Comparison of ENCODE assay signal across 29 cellular contexts in the genomic region with DNA sequence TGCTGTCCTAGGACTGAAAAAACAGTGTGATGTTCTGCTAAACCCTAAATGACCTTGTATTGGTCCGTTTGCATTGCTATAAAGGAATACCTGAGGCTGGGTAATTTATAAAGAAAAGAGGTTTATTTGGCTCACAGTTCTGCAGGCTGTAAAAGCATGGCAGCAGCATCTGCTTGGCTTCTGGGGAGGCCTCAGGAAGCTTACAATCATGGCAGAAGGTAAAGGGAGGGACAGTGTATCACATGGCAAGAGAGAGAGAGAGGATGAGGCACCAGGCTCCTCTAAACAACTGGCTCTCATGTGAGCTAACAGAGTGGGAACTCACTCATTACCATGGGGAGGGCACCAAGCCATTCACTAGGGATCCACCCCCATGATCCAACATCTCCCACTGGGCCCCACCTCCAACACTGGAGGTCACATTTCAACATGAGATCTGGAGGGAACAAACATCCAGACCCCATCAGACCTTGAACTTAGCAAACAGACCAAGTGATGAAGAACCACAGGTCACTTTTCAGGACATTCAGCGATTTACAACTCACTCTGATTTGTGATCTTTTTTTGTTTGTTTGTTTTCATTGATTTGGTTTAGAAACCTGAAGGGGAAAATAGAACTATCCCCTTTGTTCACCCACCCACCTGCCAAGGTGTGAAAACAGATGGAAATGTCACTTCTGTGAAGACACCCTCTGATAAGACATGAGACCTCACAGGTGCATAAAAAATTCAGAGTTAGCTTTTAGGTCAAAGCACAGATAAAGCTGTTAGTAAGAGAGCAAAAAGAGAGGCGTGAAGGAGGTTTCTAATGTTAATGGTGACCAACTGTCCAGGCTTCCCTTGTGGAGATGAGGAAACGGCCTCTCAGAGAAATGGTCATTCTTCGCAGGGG.
"Had no signal": no experiment of that assay in that cellular context is flagged by ENCODE, and none has a peak within 500 bp of the region (broad histone marks: within the 10 kb centered on the region; RNA-seq: fewer than 3 reads in every experiment).

No MANE protein-coding gene starts in this region.

- DNase-seq: activated CD4-positive, alpha-beta memory T cell treated with anti-CD3 and anti-CD28 coated beads for 36 hours; activated CD4-positive, alpha-beta T cell treated with anti-CD3 and anti-CD28 coated beads for 48 hours; activated CD8-positive, alpha-beta memory T cell treated with anti-CD3 and anti-CD28 coated beads, Interleukin-2, amount 10 ng/mL, durations not matched to agents 7 days and 5 days; activated CD8-positive, alpha-beta memory T cell treated with anti-CD3 and anti-CD28 coated beads, Interleukin-2, amount 50 U/mL, for 4 hours; activated CD8-positive, alpha-beta T cell treated with anti-CD3 and anti-CD28 coated beads, Interleukin-2, amount 10 ng/mL, durations not matched to agents 7 days and 5 days; activated effector memory CD4-positive, alpha-beta T cell treated with anti-CD3 and anti-CD28 coated beads, Interleukin-2, amount 50 U/mL, for 16 hours; activated naive CD4-positive, alpha-beta T cell treated with anti-CD3 and anti-CD28 coated beads for 36 hours; activated naive CD8-positive, alpha-beta T cell treated with anti-CD3 and anti-CD28 coated beads for 36 hours; activated naive CD8-positive, alpha-beta T cell treated with anti-CD3 and anti-CD28 coated beads, Interleukin-2, amount 50 U/mL, for 24 hours; activated T-cell treated with anti-CD3 and anti-CD28 coated beads, Interleukin-2, amount 50 U/mL, for 1 hour; activated T-cell treated with anti-CD3 and anti-CD28 coated beads, Interleukin-2, amount 50 U/mL, for 48 hours; central memory CD4-positive, alpha-beta T cell; cerebellar nuclear complex; colonic mucosa; effector CD8-positive, alpha-beta T cell; foreskin fibroblast; T-helper 1 cell; T-helper 17 cell; T1000; WERI-Rb-1 had no signal

- H3K27ac ChIP-seq: ascending aorta, breast epithelium, cardiac muscle cell, colonic mucosa, WERI-Rb-1 had no signal

- H3K4me3 ChIP-seq: ascending aorta, breast epithelium, cardiac muscle cell, colonic mucosa had no signal

- H3K4me3 Mint-ChIP-seq: activated CD4-positive, alpha-beta memory T cell treated with anti-CD3 and anti-CD28 coated beads for 36 hours; activated CD8-positive, alpha-beta memory T cell treated with anti-CD3 and anti-CD28 coated beads, Interleukin-2, amount 10 ng/mL, durations not matched to agents 7 days and 5 days; activated CD8-positive, alpha-beta T cell treated with anti-CD3 and anti-CD28 coated beads, Interleukin-2, amount 10 ng/mL, durations not matched to agents 7 days and 5 days; activated naive CD4-positive, alpha-beta T cell treated with anti-CD3 and anti-CD28 coated beads for 36 hours; activated naive CD4-positive, alpha-beta T cell treated with anti-CD3 and anti-CD28 coated beads, Interleukin-2, amount 50 U/mL, for 24 hours; activated naive CD8-positive, alpha-beta T cell treated with anti-CD3 and anti-CD28 coated beads for 36 hours; activated naive CD8-positive, alpha-beta T cell treated with anti-CD3 and anti-CD28 coated beads, Interleukin-2, amount 50 U/mL, for 24 hours; activated T-helper 1 cell treated with anti-CD3 and anti-CD28 coated beads, Interleukin-12 subunit alpha, Interleukin-12 subunit beta, Interleukin-2, Interleukin-4 antibody, amounts not matched to agents 30 ng/mL and 10 ng/mL and 1 ng/mL, durations not matched to agents 14 hours and 24 hours and 36 hours; brain; T-helper 17 cell; T-helper 2 cell treated with Interferon-gamma antibody and Interleukin-4, amounts not matched to agents 5 μg/mL and 100 μg/mL, for 36 hours had no signal

- H3K9me3 Mint-ChIP-seq: activated naive CD4-positive, alpha-beta T cell treated with anti-CD3 and anti-CD28 coated beads for 36 hours; activated naive CD4-positive, alpha-beta T cell treated with anti-CD3 and anti-CD28 coated beads, Interleukin-2, amount 50 U/mL, for 24 hours; activated naive CD8-positive, alpha-beta T cell treated with anti-CD3 and anti-CD28 coated beads for 36 hours; activated T-helper 1 cell treated with anti-CD3 and anti-CD28 coated beads, Interleukin-12 subunit alpha, Interleukin-12 subunit beta, Interleukin-2, Interleukin-4 antibody, amounts not matched to agents 30 ng/mL and 10 ng/mL and 1 ng/mL, durations not matched to agents 14 hours and 24 hours and 36 hours; activated T-helper 2 cell treated with anti-CD3 and anti-CD28 coated beads, Interferon-gamma antibody, Interleukin-2, Interleukin-4, amounts not matched to agents 10 μg/mL and 5 μg/mL and 100 μg/mL, durations not matched to agents 14 hours and 24 hours and 36 hours; T-helper 2 cell treated with Interferon-gamma antibody and Interleukin-4, amounts not matched to agents 5 μg/mL and 100 μg/mL, for 36 hours had no signal

- H3K36me3 ChIP-seq: ascending aorta, breast epithelium, cardiac muscle cell, colonic mucosa, WERI-Rb-1 had no signal

- H3K27me3 Mint-ChIP-seq: activated CD4-positive, alpha-beta memory T cell treated with anti-CD3 and anti-CD28 coated beads for 36 hours; activated CD8-positive, alpha-beta memory T cell treated with anti-CD3 and anti-CD28 coated beads, Interleukin-2, amount 10 ng/mL, durations not matched to agents 7 days and 5 days; activated naive CD8-positive, alpha-beta T cell treated with anti-CD3 and anti-CD28 coated beads for 36 hours; activated naive CD8-positive, alpha-beta T cell treated with anti-CD3 and anti-CD28 coated beads, Interleukin-2, amount 50 U/mL, for 24 hours; T-helper 17 cell had no signal

- H3K4me1 ChIP-seq: ascending aorta, breast epithelium, colonic mucosa had no signal

- ATAC-seq: activated CD8-positive, alpha-beta memory T cell treated with anti-CD3 and anti-CD28 coated beads, Interleukin-2, amount 10 ng/mL, durations not matched to agents 7 days and 5 days; activated CD8-positive, alpha-beta T cell treated with anti-CD3 and anti-CD28 coated beads, Interleukin-2, amount 10 ng/mL, durations not matched to agents 7 days and 5 days; activated naive CD8-positive, alpha-beta T cell treated with anti-CD3 and anti-CD28 coated beads, Interleukin-2, amount 50 U/mL, for 24 hours; esophagus mucosa; T-helper 17 cell had no signal

- H3K36me3 Mint-ChIP-seq: activated CD4-positive, alpha-beta memory T cell treated with anti-CD3 and anti-CD28 coated beads for 36 hours; activated CD8-positive, alpha-beta memory T cell treated with anti-CD3 and anti-CD28 coated beads, Interleukin-2, amount 10 ng/mL, durations not matched to agents 7 days and 5 days; activated naive CD4-positive, alpha-beta T cell treated with anti-CD3 and anti-CD28 coated beads, Interleukin-2, amount 50 U/mL, for 24 hours; activated naive CD8-positive, alpha-beta T cell treated with anti-CD3 and anti-CD28 coated beads for 36 hours had no signal

- H3K27ac Mint-ChIP-seq: activated CD4-positive, alpha-beta memory T cell treated with anti-CD3 and anti-CD28 coated beads for 36 hours; activated CD8-positive, alpha-beta memory T cell treated with anti-CD3 and anti-CD28 coated beads, Interleukin-2, amount 10 ng/mL, durations not matched to agents 7 days and 5 days; activated CD8-positive, alpha-beta T cell treated with anti-CD3 and anti-CD28 coated beads, Interleukin-2, amount 10 ng/mL, durations not matched to agents 7 days and 5 days; activated naive CD4-positive, alpha-beta T cell treated with anti-CD3 and anti-CD28 coated beads for 36 hours; activated naive CD4-positive, alpha-beta T cell treated with anti-CD3 and anti-CD28 coated beads, Interleukin-2, amount 50 U/mL, for 24 hours; activated naive CD8-positive, alpha-beta T cell treated with anti-CD3 and anti-CD28 coated beads for 36 hours; activated naive CD8-positive, alpha-beta T cell treated with anti-CD3 and anti-CD28 coated beads, Interleukin-2, amount 50 U/mL, for 24 hours; activated T-helper 1 cell treated with anti-CD3 and anti-CD28 coated beads, Interleukin-12 subunit alpha, Interleukin-12 subunit beta, Interleukin-2, Interleukin-4 antibody, amounts not matched to agents 30 ng/mL and 10 ng/mL and 1 ng/mL, durations not matched to agents 14 hours and 24 hours and 36 hours; activated T-helper 2 cell treated with anti-CD3 and anti-CD28 coated beads, Interferon-gamma antibody, Interleukin-2, Interleukin-4, amounts not matched to agents 10 μg/mL and 5 μg/mL and 100 μg/mL, durations not matched to agents 14 hours and 24 hours and 36 hours; brain; T-helper 17 cell; T-helper 2 cell treated with Interferon-gamma antibody and Interleukin-4, amounts not matched to agents 5 μg/mL and 100 μg/mL, for 36 hours had no signal

- H3K4me1 Mint-ChIP-seq: activated CD8-positive, alpha-beta memory T cell treated with anti-CD3 and anti-CD28 coated beads, Interleukin-2, amount 10 ng/mL, durations not matched to agents 7 days and 5 days; activated naive CD4-positive, alpha-beta T cell treated with anti-CD3 and anti-CD28 coated beads, Interleukin-2, amount 50 U/mL, for 24 hours; activated naive CD8-positive, alpha-beta T cell treated with anti-CD3 and anti-CD28 coated beads for 36 hours; activated naive CD8-positive, alpha-beta T cell treated with anti-CD3 and anti-CD28 coated beads, Interleukin-2, amount 50 U/mL, for 24 hours; brain; T-helper 17 cell had no signal

- H3K9me3 ChIP-seq: ascending aorta, breast epithelium, colonic mucosa had no signal

- H3K27me3 ChIP-seq: ascending aorta, breast epithelium, cardiac muscle cell, colonic mucosa had no signal
